In the genomic region with DNA sequence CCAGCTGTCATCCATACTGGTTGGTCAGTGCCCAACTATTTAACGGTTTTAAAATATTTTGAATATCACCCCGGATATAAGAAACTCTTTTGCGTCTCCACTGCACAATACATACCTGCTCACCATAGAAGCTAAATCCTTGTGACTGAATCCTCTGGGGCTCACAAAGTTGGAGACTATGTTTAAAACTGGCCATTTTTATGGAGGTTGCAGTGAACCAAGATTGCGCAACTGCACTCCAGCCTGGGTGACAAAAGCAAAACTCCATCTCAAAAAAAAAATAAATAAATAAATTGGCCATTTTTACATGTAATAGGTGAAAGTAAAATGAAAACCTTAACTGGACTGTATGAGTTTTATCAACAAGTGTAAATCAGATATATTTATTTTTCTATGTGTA, we compare ENCODE assay signal across 28 cellular contexts. TPM values are rescaled to one million over a fixed set of nuclear protein-coding genes. Genes with fewer than 3 reads are reported as not detected.
"Had no signal": no experiment of that assay in that cellular context is flagged by ENCODE, and none has a peak within 500 bp of the region (broad histone marks: within the 10 kb centered on the region; RNA-seq: fewer than 3 reads in every experiment).

No MANE protein-coding gene starts in this region.

- ATAC-seq: left colon; left lung; lower lobe of right lung; naive thymus-derived CD8-positive, alpha-beta T cell; pancreas; right cardiac atrium; stimulated activated effector memory CD8-positive, alpha-beta T cell treated with anti-CD3 and anti-CD28 coated beads, Interleukin-12 subunit alpha, Interleukin-12 subunit beta, amount 100 ng/mL, for 72 hours; upper lobe of right lung had no signal

- H3K9me3 ChIP-seq: left lung, lower lobe of right lung, pancreas, prostate gland, sigmoid colon, suprapubic skin, thoracic aorta, tibial artery, upper lobe of right lung had no signal

- FAIRE-seq: islet of Langerhans, kidney, pancreas, urothelium cell line had no signal

- H3K27ac ChIP-seq: left lung, lower lobe of right lung, pancreas, prostate gland, sigmoid colon, spleen, suprapubic skin, thoracic aorta, tibial artery, upper lobe of right lung had no signal

- H3K27me3 ChIP-seq: left lung, pancreas, sigmoid colon, spleen, suprapubic skin, tibial artery, upper lobe of right lung had no signal

- H3K4me3 ChIP-seq: left lung, lower lobe of right lung, pancreas, prostate gland, sigmoid colon, spleen, suprapubic skin, thoracic aorta, tibial artery, upper lobe of right lung had no signal

- H3K4me1 ChIP-seq: left lung, lower lobe of right lung, prostate gland, spleen, suprapubic skin, tibial artery, upper lobe of right lung had no signal

- H3K36me3 ChIP-seq: left lung, lower lobe of right lung, pancreas, prostate gland, sigmoid colon, spleen, suprapubic skin, thoracic aorta, tibial artery, upper lobe of right lung had no signal

- DNase-seq: hippocampal formation; immature natural killer cell; kidney; left colon; left lung; lower lobe of right lung; mammary epithelial cell; mesenchymal stem cell; naive thymus-derived CD8-positive, alpha-beta T cell; nucleus accumbens; pancreas; posterior cingulate gyrus; retina; right cardiac atrium; sigmoid colon; small intestine; spleen; stimulated activated CD4-positive, alpha-beta T cell treated with anti-CD3 and anti-CD28 coated beads, Interleukin-4, amount 100 ng/mL, for 24 hours; stimulated activated naive CD4-positive, alpha-beta T cell; tibial artery; trophoblast cell; upper lobe of right lung had no signal

RNA-seq across cellular contexts. Expression of gene TMEM17, which starts 55.6 kb away (rescaled TPM):
- total RNA-seq: naive thymus-derived CD8-positive, alpha-beta T cell had no signal
- polyA plus RNA-seq: naive thymus-derived CD8-positive, alpha-beta T cell had no signal
